In the genomic region with DNA sequence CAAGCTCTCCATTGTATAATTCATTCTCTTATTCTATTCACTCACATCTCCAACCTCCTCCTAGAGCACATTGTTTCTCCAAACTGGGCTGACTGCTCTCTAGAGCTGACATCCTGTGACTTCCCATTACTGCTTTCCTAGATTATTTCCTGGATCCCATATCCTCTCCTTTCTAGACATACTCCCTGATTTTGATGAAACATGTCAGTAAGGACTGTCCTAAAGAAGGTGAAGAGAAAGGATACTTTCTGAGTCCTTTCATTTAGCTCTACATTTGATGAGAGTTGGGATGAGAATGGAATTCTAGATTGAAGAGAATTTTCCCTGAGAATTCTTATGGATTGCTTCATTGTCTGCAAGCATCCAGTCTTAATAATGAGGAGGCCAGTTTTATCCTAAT, we compare ENCODE assay signal across 1 cellular context.
TF ChIP-seq lines count a peak whose summit lies in the region.

No MANE protein-coding gene starts in this region.

TF ChIP-seq in A549, 52 proteins besides CTCF, POLR2A, EP300 and RAD21 (continued from another document):
- TF ChIP-seq, protein P1, sequence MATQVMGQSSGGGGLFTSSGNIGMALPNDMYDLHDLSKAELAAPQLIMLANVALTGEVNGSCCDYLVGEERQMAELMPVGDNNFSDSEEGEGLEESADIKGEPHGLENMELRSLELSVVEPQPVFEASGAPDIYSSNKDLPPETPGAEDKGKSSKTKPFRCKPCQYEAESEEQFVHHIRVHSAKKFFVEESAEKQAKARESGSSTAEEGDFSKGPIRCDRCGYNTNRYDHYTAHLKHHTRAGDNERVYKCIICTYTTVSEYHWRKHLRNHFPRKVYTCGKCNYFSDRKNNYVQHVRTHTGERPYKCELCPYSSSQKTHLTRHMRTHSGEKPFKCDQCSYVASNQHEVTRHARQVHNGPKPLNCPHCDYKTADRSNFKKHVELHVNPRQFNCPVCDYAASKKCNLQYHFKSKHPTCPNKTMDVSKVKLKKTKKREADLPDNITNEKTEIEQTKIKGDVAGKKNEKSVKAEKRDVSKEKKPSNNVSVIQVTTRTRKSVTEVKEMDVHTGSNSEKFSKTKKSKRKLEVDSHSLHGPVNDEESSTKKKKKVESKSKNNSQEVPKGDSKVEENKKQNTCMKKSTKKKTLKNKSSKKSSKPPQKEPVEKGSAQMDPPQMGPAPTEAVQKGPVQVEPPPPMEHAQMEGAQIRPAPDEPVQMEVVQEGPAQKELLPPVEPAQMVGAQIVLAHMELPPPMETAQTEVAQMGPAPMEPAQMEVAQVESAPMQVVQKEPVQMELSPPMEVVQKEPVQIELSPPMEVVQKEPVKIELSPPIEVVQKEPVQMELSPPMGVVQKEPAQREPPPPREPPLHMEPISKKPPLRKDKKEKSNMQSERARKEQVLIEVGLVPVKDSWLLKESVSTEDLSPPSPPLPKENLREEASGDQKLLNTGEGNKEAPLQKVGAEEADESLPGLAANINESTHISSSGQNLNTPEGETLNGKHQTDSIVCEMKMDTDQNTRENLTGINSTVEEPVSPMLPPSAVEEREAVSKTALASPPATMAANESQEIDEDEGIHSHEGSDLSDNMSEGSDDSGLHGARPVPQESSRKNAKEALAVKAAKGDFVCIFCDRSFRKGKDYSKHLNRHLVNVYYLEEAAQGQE (IDR thresholded peaks at IDR 0.05) = no peak
- TF ChIP-seq NPAS2 (CRISPR knock-in tag; IDR thresholded peaks at IDR 0.05; ENCODE audit: borderline replicate concordance) (no peak), MAFK (IDR thresholded peaks at IDR 0.05; ENCODE audit: partially characterized antibody) (no peak), HDAC2 (IDR thresholded peaks at IDR 0.05) (no peak), SMC3 (IDR thresholded peaks at IDR 0.05) (no peak)
